In the genomic region with DNA sequence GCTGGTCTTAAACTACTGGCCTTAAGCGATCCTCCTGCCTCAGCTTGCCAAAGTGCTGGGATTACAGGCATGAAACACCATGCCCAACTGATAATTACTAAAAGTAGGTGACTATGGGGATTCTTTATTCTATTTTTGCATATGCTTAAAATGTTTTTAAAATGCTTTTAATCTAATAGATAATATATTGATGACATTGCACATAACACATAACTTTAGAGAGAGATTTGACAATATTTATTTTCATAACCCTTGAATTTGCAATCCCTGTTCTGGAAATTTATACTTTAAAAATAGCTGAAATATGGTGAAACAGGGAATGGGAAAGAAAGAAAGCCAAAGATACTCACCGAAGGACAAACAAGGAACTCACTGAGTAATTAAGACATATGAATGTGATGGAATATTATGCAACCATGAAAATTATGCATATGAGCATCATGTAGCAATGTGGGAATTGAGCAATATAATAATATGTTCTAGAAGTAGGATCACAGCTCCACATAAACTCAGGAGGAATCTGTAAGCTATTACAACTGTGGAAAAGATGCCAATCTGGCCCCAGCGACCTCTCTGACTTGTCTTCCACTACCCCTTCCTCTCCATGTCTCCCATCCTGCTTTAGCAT, we compare ENCODE assay signal across 2 cellular contexts.
TF ChIP-seq lines count a peak whose summit lies in the region.

No MANE protein-coding gene starts in this region.

TF ChIP-seq in HEK293, 187 proteins besides CTCF, POLR2A, EP300 and RAD21:
- TF ChIP-seq ZNF112 (tag by site-specific recombination; IDR thresholded peaks at IDR 0.05) (no peak), ZNF16 (tag by site-specific recombination; IDR thresholded peaks at IDR 0.05; ENCODE audit: low read depth) (no peak), ZNF146 (tag by site-specific recombination; IDR thresholded peaks at IDR 0.05) (peak; percentile 92)
- TF ChIP-seq, protein P1, sequence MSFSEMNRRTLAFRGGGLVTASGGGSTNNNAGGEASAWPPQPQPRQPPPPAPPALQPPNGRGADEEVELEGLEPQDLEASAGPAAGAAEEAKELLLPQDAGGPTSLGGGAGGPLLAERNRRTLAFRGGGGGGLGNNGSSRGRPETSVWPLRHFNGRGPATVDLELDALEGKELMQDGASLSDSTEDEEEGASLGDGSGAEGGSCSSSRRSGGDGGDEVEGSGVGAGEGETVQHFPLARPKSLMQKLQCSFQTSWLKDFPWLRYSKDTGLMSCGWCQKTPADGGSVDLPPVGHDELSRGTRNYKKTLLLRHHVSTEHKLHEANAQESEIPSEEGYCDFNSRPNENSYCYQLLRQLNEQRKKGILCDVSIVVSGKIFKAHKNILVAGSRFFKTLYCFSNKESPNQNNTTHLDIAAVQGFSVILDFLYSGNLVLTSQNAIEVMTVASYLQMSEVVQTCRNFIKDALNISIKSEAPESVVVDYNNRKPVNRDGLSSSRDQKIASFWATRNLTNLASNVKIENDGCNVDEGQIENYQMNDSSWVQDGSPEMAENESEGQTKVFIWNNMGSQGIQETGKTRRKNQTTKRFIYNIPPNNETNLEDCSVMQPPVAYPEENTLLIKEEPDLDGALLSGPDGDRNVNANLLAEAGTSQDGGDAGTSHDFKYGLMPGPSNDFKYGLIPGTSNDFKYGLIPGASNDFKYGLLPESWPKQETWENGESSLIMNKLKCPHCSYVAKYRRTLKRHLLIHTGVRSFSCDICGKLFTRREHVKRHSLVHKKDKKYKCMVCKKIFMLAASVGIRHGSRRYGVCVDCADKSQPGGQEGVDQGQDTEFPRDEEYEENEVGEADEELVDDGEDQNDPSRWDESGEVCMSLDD (tag by site-specific recombination; IDR thresholded peaks at IDR 0.05) = no peak
- TF ChIP-seq, protein P2, sequence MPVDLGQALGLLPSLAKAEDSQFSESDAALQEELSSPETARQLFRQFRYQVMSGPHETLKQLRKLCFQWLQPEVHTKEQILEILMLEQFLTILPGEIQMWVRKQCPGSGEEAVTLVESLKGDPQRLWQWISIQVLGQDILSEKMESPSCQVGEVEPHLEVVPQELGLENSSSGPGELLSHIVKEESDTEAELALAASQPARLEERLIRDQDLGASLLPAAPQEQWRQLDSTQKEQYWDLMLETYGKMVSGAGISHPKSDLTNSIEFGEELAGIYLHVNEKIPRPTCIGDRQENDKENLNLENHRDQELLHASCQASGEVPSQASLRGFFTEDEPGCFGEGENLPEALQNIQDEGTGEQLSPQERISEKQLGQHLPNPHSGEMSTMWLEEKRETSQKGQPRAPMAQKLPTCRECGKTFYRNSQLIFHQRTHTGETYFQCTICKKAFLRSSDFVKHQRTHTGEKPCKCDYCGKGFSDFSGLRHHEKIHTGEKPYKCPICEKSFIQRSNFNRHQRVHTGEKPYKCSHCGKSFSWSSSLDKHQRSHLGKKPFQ (tag by site-specific recombination; IDR thresholded peaks at IDR 0.05) = no peak
- TF ChIP-seq, protein P3, sequence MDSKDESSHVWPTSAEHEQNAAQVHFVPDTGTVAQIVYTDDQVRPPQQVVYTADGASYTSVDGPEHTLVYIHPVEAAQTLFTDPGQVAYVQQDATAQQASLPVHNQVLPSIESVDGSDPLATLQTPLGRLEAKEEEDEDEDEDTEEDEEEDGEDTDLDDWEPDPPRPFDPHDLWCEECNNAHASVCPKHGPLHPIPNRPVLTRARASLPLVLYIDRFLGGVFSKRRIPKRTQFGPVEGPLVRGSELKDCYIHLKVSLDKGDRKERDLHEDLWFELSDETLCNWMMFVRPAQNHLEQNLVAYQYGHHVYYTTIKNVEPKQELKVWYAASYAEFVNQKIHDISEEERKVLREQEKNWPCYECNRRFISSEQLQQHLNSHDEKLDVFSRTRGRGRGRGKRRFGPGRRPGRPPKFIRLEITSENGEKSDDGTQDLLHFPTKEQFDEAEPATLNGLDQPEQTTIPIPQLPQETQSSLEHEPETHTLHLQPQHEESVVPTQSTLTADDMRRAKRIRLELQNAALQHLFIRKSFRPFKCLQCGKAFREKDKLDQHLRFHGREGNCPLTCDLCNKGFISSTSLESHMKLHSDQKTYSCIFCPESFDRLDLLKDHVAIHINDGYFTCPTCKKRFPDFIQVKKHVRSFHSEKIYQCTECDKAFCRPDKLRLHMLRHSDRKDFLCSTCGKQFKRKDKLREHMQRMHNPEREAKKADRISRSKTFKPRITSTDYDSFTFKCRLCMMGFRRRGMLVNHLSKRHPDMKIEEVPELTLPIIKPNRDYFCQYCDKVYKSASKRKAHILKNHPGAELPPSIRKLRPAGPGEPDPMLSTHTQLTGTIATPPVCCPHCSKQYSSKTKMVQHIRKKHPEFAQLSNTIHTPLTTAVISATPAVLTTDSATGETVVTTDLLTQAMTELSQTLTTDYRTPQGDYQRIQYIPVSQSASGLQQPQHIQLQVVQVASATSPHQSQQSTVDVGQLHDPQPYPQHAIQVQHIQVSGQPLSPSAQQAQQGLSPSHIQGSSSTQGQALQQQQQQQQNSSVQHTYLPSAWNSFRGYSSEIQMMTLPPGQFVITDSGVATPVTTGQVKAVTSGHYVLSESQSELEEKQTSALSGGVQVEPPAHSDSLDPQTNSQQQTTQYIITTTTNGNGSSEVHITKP (tag by site-specific recombination; IDR thresholded peaks at IDR 0.05) = no peak

TF ChIP-seq in H1, 55 proteins besides CTCF, POLR2A, EP300 and RAD21:
- TF ChIP-seq CHD2 (IDR thresholded peaks at IDR 0.05; ENCODE audit: low read length) (no peak), EGR1 (IDR thresholded peaks at IDR 0.05; ENCODE audit: borderline replicate concordance, low read depth, low read length) (no peak), CBX8 (IDR thresholded peaks at IDR 0.05; ENCODE audit: borderline replicate concordance, low read depth, low read length) (no peak), POLR2AphosphoS5 (IDR thresholded peaks at IDR 0.05; ENCODE audit: low read depth, low read length) (no peak), BRCA1 (IDR thresholded peaks at IDR 0.05; ENCODE audit: low read depth, low read length) (no peak), KDM4A (IDR thresholded peaks at IDR 0.05; ENCODE audit: low read depth, low read length, severe bottlenecking) (no peak), CEBPB (IDR thresholded peaks at IDR 0.05; ENCODE audit: low read depth, low read length) (no peak), GABPA (IDR thresholded peaks at IDR 0.05; ENCODE audit: borderline replicate concordance, insufficient read depth, low read length) (no peak), SP1 (IDR thresholded peaks at IDR 0.05; ENCODE audit: low read depth, low read length) (no peak), SAP30 (IDR thresholded peaks at IDR 0.05; ENCODE audit: insufficient read depth, insufficient replicate concordance, low read length) (no peak), RXRA (IDR thresholded peaks at IDR 0.05; ENCODE audit: insufficient read depth, low read depth, low read length) (no peak), CREB1 (IDR thresholded peaks at IDR 0.05) (no peak), ASH2L (IDR thresholded peaks at IDR 0.05; ENCODE audit: low read length) (no peak), JUND (IDR thresholded peaks at IDR 0.05; ENCODE audit: low read length) (no peak), SIX5 (IDR thresholded peaks at IDR 0.05; ENCODE audit: low read depth, low read length) (no peak), JUN (IDR thresholded peaks at IDR 0.05; ENCODE audit: low read depth, low read length) (no peak)
- TF ChIP-seq, protein P4, sequence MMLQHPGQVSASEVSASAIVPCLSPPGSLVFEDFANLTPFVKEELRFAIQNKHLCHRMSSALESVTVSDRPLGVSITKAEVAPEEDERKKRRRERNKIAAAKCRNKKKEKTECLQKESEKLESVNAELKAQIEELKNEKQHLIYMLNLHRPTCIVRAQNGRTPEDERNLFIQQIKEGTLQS (IDR thresholded peaks at IDR 0.05; ENCODE audit: insufficient read depth, low read depth, low read length) = no peak
TF ChIP-seq in H1: peak in this region for 0.
